1 cellular context compared by ENCODE assay signal in the genomic region with DNA sequence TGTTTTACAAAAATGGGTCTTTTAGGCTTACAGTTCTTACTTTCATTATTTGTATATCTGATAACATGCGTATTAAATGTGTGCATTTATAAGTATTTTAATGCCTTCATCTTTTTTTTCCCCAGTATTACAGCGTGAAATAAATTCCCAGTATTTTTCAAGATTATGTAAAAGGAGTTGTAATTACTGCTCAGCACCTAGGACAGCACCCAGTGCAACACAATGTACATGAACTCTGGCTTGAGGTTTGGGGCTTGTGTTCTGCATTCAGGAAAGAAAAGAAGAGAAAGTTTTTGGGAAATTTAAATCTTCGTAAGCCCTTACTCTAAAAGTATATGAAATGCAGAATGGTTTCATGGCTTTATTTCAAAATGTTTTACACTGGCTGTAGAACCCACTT.
A peak's percentile ranks its signal among the peaks of the same experiment; 100 is the strongest.
TF ChIP-seq lines count a peak whose summit lies in the region.

No MANE protein-coding gene starts in this region.

TF ChIP-seq in HepG2, 621 proteins besides CTCF, POLR2A, EP300 and RAD21 (continued from another document):
- TF ChIP-seq, protein P1, sequence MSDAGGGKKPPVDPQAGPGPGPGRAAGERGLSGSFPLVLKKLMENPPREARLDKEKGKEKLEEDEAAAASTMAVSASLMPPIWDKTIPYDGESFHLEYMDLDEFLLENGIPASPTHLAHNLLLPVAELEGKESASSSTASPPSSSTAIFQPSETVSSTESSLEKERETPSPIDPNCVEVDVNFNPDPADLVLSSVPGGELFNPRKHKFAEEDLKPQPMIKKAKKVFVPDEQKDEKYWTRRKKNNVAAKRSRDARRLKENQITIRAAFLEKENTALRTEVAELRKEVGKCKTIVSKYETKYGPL (CRISPR knock-in tag; IDR thresholded peaks at IDR 0.05), result 0 out of 2 replicates have a peak, but pooled peaks have one; percentile 46
- TF ChIP-seq ZNF616 (CRISPR knock-in tag; IDR thresholded peaks at IDR 0.05; ENCODE audit: low read depth), result no peak
- TF ChIP-seq RARA (CRISPR knock-in tag; IDR thresholded peaks at IDR 0.05), result peak; percentile 49
- 0 out of 2 replicates have a peak, but pooled peaks have one; percentile 31 for TF ChIP-seq ZBTB43 (CRISPR knock-in tag; conservative IDR thresholded peaks at IDR 0.05)
- TF ChIP-seq WIZ (CRISPR knock-in tag; IDR thresholded peaks at IDR 0.05), result peak; percentile 48; the same call in 1 of the 2 replicates
- TF ChIP-seq HMG20B (CRISPR knock-in tag; conservative IDR thresholded peaks at IDR 0.05), result 0 out of 2 replicates have a peak, but pooled peaks have one; percentile 22
- TF ChIP-seq EHMT2 (IDR thresholded peaks at IDR 0.05; ENCODE audit: borderline replicate concordance, low read depth, low read length), result peak; percentile 97
- peak; percentile 65 for TF ChIP-seq SAP130 (CRISPR knock-in tag; IDR thresholded peaks at IDR 0.05; ENCODE audit: low read depth)
- TF ChIP-seq, protein P2, sequence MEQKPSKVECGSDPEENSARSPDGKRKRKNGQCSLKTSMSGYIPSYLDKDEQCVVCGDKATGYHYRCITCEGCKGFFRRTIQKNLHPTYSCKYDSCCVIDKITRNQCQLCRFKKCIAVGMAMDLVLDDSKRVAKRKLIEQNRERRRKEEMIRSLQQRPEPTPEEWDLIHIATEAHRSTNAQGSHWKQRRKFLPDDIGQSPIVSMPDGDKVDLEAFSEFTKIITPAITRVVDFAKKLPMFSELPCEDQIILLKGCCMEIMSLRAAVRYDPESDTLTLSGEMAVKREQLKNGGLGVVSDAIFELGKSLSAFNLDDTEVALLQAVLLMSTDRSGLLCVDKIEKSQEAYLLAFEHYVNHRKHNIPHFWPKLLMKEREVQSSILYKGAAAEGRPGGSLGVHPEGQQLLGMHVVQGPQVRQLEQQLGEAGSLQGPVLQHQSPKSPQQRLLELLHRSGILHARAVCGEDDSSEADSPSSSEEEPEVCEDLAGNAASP (CRISPR knock-in tag; IDR thresholded peaks at IDR 0.05; ENCODE audit: borderline replicate concordance), result 0 out of 2 replicates have a peak, but pooled peaks have one; percentile 44
- no peak for TF ChIP-seq SMARCE1 (IDR thresholded peaks at IDR 0.05; ENCODE audit: borderline replicate concordance)
- peak; percentile 29; the same call in 1 of the 2 replicates for TF ChIP-seq SATB2 (CRISPR knock-in tag; IDR thresholded peaks at IDR 0.05)
- TF ChIP-seq HBP1 (CRISPR knock-in tag; IDR thresholded peaks at IDR 0.05; ENCODE audit: low read depth), result 0 out of 2 replicates have a peak, but pooled peaks have one; percentile 62
- TF ChIP-seq, protein P3, sequence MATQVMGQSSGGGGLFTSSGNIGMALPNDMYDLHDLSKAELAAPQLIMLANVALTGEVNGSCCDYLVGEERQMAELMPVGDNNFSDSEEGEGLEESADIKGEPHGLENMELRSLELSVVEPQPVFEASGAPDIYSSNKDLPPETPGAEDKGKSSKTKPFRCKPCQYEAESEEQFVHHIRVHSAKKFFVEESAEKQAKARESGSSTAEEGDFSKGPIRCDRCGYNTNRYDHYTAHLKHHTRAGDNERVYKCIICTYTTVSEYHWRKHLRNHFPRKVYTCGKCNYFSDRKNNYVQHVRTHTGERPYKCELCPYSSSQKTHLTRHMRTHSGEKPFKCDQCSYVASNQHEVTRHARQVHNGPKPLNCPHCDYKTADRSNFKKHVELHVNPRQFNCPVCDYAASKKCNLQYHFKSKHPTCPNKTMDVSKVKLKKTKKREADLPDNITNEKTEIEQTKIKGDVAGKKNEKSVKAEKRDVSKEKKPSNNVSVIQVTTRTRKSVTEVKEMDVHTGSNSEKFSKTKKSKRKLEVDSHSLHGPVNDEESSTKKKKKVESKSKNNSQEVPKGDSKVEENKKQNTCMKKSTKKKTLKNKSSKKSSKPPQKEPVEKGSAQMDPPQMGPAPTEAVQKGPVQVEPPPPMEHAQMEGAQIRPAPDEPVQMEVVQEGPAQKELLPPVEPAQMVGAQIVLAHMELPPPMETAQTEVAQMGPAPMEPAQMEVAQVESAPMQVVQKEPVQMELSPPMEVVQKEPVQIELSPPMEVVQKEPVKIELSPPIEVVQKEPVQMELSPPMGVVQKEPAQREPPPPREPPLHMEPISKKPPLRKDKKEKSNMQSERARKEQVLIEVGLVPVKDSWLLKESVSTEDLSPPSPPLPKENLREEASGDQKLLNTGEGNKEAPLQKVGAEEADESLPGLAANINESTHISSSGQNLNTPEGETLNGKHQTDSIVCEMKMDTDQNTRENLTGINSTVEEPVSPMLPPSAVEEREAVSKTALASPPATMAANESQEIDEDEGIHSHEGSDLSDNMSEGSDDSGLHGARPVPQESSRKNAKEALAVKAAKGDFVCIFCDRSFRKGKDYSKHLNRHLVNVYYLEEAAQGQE (IDR thresholded peaks at IDR 0.05; ENCODE audit: borderline replicate concordance in 1 of 2, low read depth in 1 of 2, low read length in 2 of 2), result peak; percentile 66 to 98
- no peak for TF ChIP-seq BRF2 (CRISPR knock-in tag; IDR thresholded peaks at IDR 0.05)
- peak in 1 of 2 experiments; percentile 50; a peak in 1 of 4 replicates for TF ChIP-seq KLF16 (CRISPR knock-in tag; IDR thresholded peaks at IDR 0.05)
- TF ChIP-seq AFF4 (CRISPR knock-in tag; IDR thresholded peaks at IDR 0.05), result no peak
TF ChIP-seq in HepG2: peak in this region for 15.
